29 cellular contexts compared by ENCODE assay signal in the genomic region with DNA sequence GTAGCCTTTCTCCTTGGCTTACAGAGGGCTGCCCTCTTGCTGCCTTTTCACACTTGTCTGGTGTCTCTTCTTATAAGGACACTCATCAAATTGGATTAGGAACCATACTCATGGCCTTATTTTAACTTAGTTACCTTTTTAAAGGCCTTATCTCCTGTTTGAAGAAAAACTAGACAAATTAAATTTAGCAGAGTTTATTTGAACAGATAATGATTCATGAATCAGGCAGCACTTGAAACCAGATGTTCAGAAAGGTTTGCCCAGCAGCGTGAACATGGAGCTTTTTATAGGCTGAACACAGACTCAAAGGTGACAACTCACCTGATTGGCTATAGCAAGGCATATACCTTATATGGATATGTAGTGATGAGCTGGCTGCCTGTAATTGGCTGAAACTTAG.
"Had no signal": no experiment of that assay in that cellular context is flagged by ENCODE, and none has a peak within 500 bp of the region (broad histone marks: within the 10 kb centered on the region; RNA-seq: fewer than 3 reads in every experiment).

No MANE protein-coding gene starts in this region.

- ATAC-seq: activated CD8-positive, alpha-beta T cell treated with anti-CD3 and anti-CD28 coated beads for 36 hours; activated T-cell treated with anti-CD3 and anti-CD28 coated beads, Interleukin-2, amount 50 U/mL, for 72 hours; activated T-helper 17 cell treated with anti-CD3 and anti-CD28 coated beads, Interleukin-2, amount 50 U/mL, for 72 hours; body of pancreas; PC-3 had no signal

- DNase-seq: activated CD4-positive, alpha-beta T cell treated with anti-CD3 and anti-CD28 coated beads, Interleukin-2, amount 10 ng/mL, durations not matched to agents 24 days and 14 days; activated CD4-positive, alpha-beta T cell treated with anti-CD3 and anti-CD28 coated beads, Interleukin-2, amount 50 U/mL, for 4 hours; activated CD8-positive, alpha-beta T cell treated with anti-CD3 and anti-CD28 coated beads for 36 hours; activated gamma-delta T cell; activated naive CD4-positive, alpha-beta T cell treated with Interleukin-2 at 50 U/mL for 16 hours; activated naive CD8-positive, alpha-beta T cell treated with anti-CD3 and anti-CD28 coated beads, Interleukin-2, amount 10 ng/mL, durations not matched to agents 7 days and 5 days; activated T-cell treated with anti-CD3 and anti-CD28 coated beads, Interleukin-2, amount 50 U/mL, for 1 hour; activated T-cell treated with anti-CD3 and anti-CD28 coated beads, Interleukin-2, amount 50 U/mL, for 72 hours; amygdala; body of pancreas; NCI-H1105; NCI-H1417 treated with DMSO at 0.1 percent for 48 hours; NCI-H187 treated with DMSO at 0.1 percent for 48 hours; NCI-H2081; NCI-H2171 treated with DMSO at 0.1 percent for 48 hours; NCI-H2227 treated with DMSO at 0.1 percent for 48 hours; NCI-H446; NCI-H510A treated with DMSO at 0.1 percent for 48 hours; NCI-H526 treated with DMSO at 0.1 percent for 48 hours; NCI-H774; NK-92 treated with Interleukin-12 subunit alpha and Interleukin-12 subunit beta, amount 100 ng/mL, for 24 hours; PC-3; Peyer's patch; RPMI8226; SHP77 treated with DMSO at 0.1 percent for 48 hours had no signal

- H3K27me3 ChIP-seq: ascending aorta, body of pancreas, breast epithelium, Peyer's patch, SJSA1 had no signal

- H3K9me3 ChIP-seq: ascending aorta, body of pancreas, breast epithelium, Peyer's patch had no signal

- H3K27ac ChIP-seq: ascending aorta, body of pancreas, breast epithelium, Peyer's patch, SJSA1 had no signal

- H3K36me3 ChIP-seq: breast epithelium, Peyer's patch had no signal

- H3K4me1 ChIP-seq: breast epithelium, Peyer's patch had no signal

- H3K4me3 ChIP-seq: ascending aorta, body of pancreas, breast epithelium, Peyer's patch, SJSA1 had no signal
